In genomic region chr1:88272216-88272615, GRCh38 we compare ENCODE assay signal across 20 cellular contexts.
"Had no signal": no experiment of that assay in that cellular context is flagged by ENCODE, and none has a peak within 500 bp of the region (broad histone marks: within the 10 kb centered on the region; RNA-seq: fewer than 3 reads in every experiment).

No MANE protein-coding gene starts in this region.

- H3K36me3 ChIP-seq: colonic mucosa, esophagus squamous epithelium, gastrocnemius medialis, heart left ventricle, left lung, lower lobe of right lung had no signal

- H3K4me3 Mint-ChIP-seq: dendritic cell treated with granulocyte-macrophage colony-stimulating factor and Interleukin-4, amounts not matched to agents 40 ng/mL and 50 ng/mL, for 4 days; effector memory CD8-positive, alpha-beta T cell; endodermal cell had no signal

- DNase-seq: colonic mucosa; cortex of kidney; effector CD8-positive, alpha-beta T cell; effector memory CD8-positive, alpha-beta T cell; endodermal cell; erythroblast; esophagus squamous epithelium; foreskin fibroblast; foreskin melanocyte; gastrocnemius medialis; heart left ventricle; left cardiac atrium; left lung; left ventricle myocardium superior; lower lobe of right lung; mesendoderm; mucosa of descending colon had no signal

- H3K27ac Mint-ChIP-seq: dendritic cell treated with granulocyte-macrophage colony-stimulating factor and Interleukin-4, amounts not matched to agents 40 ng/mL and 50 ng/mL, for 4 days; effector memory CD8-positive, alpha-beta T cell; endodermal cell had no signal

- H3K9me3 ChIP-seq: colonic mucosa, esophagus squamous epithelium, gastrocnemius medialis, heart left ventricle, left lung, lower lobe of right lung, mucosa of descending colon had no signal

- H3K27ac ChIP-seq: colonic mucosa, epithelial cell of prostate, esophagus squamous epithelium, gastrocnemius medialis, heart left ventricle, left lung, lower lobe of right lung had no signal

- H3K27me3 Mint-ChIP-seq: dendritic cell treated with granulocyte-macrophage colony-stimulating factor and Interleukin-4, amounts not matched to agents 40 ng/mL and 50 ng/mL, for 4 days; effector memory CD8-positive, alpha-beta T cell had no signal

- H3K4me3 ChIP-seq: colonic mucosa, esophagus squamous epithelium, gastrocnemius medialis, heart left ventricle, left lung, lower lobe of right lung, mucosa of descending colon had no signal

- H3K9me3 Mint-ChIP-seq: dendritic cell treated with granulocyte-macrophage colony-stimulating factor and Interleukin-4, amounts not matched to agents 40 ng/mL and 50 ng/mL, for 4 days; effector memory CD8-positive, alpha-beta T cell; endodermal cell had no signal

- ATAC-seq: effector memory CD8-positive, alpha-beta T cell; esophagus mucosa; gastrocnemius medialis; heart left ventricle; left cardiac atrium; left lung; left ventricle myocardium superior; lower lobe of right lung; mucosa of descending colon had no signal

- H3K4me1 ChIP-seq: colonic mucosa, gastrocnemius medialis, heart left ventricle, left lung, lower lobe of right lung had no signal

- H3K27me3 ChIP-seq: colonic mucosa, gastrocnemius medialis, heart left ventricle, left lung had no signal
